20 cellular contexts compared by ENCODE assay signal in the genomic region with DNA sequence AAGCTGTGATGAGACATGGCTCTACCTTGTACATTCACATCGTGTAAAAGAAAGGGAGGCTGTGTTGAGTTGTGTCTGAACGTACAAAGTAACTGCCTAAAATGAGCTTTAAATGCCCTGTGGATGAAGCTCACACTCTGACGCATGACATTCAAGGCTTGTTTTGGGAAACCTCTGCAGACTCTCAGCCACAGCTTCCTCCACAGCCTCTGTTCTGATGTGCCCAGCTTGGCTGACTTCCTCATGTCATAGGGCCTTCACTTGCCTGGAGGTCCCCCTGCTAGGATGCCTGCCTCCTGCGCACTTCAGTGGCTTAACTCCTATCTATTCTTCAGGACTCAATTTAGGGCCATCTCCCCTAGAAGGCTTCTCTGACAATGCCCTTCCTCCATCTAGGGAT.
DNase-seq lines count a peak whose midpoint lies in the region; ATAC-seq and TF ChIP-seq lines count a peak whose summit lies in the region.
"Had no signal": no experiment of that assay in that cellular context is flagged by ENCODE, and none has a peak within 500 bp of the region (broad histone marks: within the 10 kb centered on the region; RNA-seq: fewer than 3 reads in every experiment).

No MANE protein-coding gene starts in this region.

- H3K4me1 ChIP-seq in heart left ventricle = peaks cover 0 to 55% (median 4%) of the 10 kb centered on the region in 12 donors
- peaks cover 8% of the 10 kb centered on the region for H3K4me1 ChIP-seq in left ventricle myocardium inferior
- H3K4me1 ChIP-seq: foreskin keratinocyte, Peyer's patch, psoas muscle had no signal

- H3K9me3 ChIP-seq in heart left ventricle (no peaks in the 10 kb centered on the region), left ventricle myocardium inferior (replicated peaks) (no peaks in the 10 kb centered on the region)
- H3K9me3 ChIP-seq: Peyer's patch, psoas muscle, SK-N-SH had no signal

- ATAC-seq in heart left ventricle (peak in 3 of 4 donors; percentile 35 to 74 (median 46)), HG03571 (IDR thresholded peaks at IDR 0.05; ENCODE audit: unreplicated experiment) (no peak)
- ATAC-seq: activated CD4-positive, CD25-positive, alpha-beta regulatory T cell treated with anti-CD3 and anti-CD28 coated beads, Interleukin-2, amount 50 U/mL, for 24 hours; activated CD8-positive, alpha-beta T cell treated with anti-CD3 and anti-CD28 coated beads, Interleukin-2, amount 10 ng/mL, durations not matched to agents 7 days and 5 days; activated T-cell treated with anti-CD3 and anti-CD28 coated beads, Interleukin-2, amount 50 U/mL, for 4 hours; foreskin keratinocyte; psoas muscle had no signal

- intact Hi-C loops in heart left ventricle (cut with DNase I) = no loop called here
- intact Hi-C loops in left ventricle myocardium inferior (cut with micrococcal nuclease) = no loop called here

- H3K27me3 ChIP-seq in heart left ventricle = no peaks in the 10 kb centered on the region
- no peaks in the 10 kb centered on the region for H3K27me3 ChIP-seq in left ventricle myocardium inferior (ENCODE audit: low read depth)
- H3K27me3 ChIP-seq: foreskin keratinocyte, Peyer's patch had no signal

- no peak for TF ChIP-seq CTCF in heart left ventricle (IDR thresholded peaks at IDR 0.05)
- TF ChIP-seq CTCF in left ventricle myocardium inferior (IDR thresholded peaks at IDR 0.05; ENCODE audit: borderline replicate concordance) = no peak
- no peak for TF ChIP-seq CTCF in foreskin fibroblast (IDR thresholded peaks at IDR 0.05; ENCODE audit: low read depth, low read length)

- H3K36me3 ChIP-seq in heart left ventricle (no peaks in the 10 kb centered on the region), left ventricle myocardium inferior (no peaks in the 10 kb centered on the region)
- H3K36me3 ChIP-seq: Peyer's patch had no signal

- H3K4me3 ChIP-seq in heart left ventricle (no peak overlapping the region), left ventricle myocardium inferior (no peak overlapping the region), foreskin fibroblast (ENCODE audit: low read depth in 1 of 2, low read length in 2 of 2) (no peak overlapping the region)
- H3K4me3 ChIP-seq: Peyer's patch, psoas muscle had no signal

- DNase-seq in heart left ventricle = peak in 3 of 5 donors; percentile 21 to 55 (median 31)
- DNase-seq in left ventricle myocardium inferior = no peak
- peak; percentile 58 for DNase-seq in UCSD-AML1 (lab: John Stamatoyannopoulos, UW; ENCODE audit: unreplicated experiment)
- DNase-seq in midbrain (lab: John Stamatoyannopoulos, UW) = peak; percentile 11
- no peak for DNase-seq in NCI-H82 treated with DMSO at 0.1 percent for 48 hours (lab: John Stamatoyannopoulos, UW; ENCODE audit: unreplicated experiment)
- DNase-seq in foreskin fibroblast = no peak
- no peak for DNase-seq in SHP77 treated with DMSO at 0.1 percent for 48 hours (lab: John Stamatoyannopoulos, UW)
- DNase-seq: activated CD8-positive, alpha-beta T cell treated with anti-CD3 and anti-CD28 coated beads, Interleukin-2, amount 10 ng/mL, durations not matched to agents 7 days and 5 days; activated naive CD4-positive, alpha-beta T cell treated with anti-CD3 and anti-CD28 coated beads, Interleukin-2, amount 10 ng/mL, durations not matched to agents 7 days and 5 days; activated T-cell treated with anti-CD3 and anti-CD28 coated beads, Interleukin-2, amount 50 U/mL, for 4 hours; foreskin keratinocyte; kidney glomerular epithelial cell; NCI-H774; psoas muscle; SK-N-SH; stimulated activated CD4-positive, alpha-beta T cell treated with anti-CD3 and anti-CD28 coated beads, Interleukin-4, amount 100 ng/mL, for 24 hours; T1000 had no signal

- 87 to 92% (median 88%) methylated on average over 4 of the region's 4 CpGs for WGBS in heart left ventricle, 4 donors

- H3K27ac ChIP-seq in heart left ventricle = peak overlapping the region in 1 of 12 donors; percentile 69
- no peak overlapping the region for H3K27ac ChIP-seq in left ventricle myocardium inferior (replicated peaks)
- H3K27ac ChIP-seq: foreskin keratinocyte, Peyer's patch, psoas muscle had no signal

- no peak for TF ChIP-seq POLR2A in heart left ventricle (IDR thresholded peaks at IDR 0.05)

Comparison
In these comparisons a context has a peak if more than half of its experiments do, and no peak if none do; other contexts are left out.
1. DNase-seq: peak in heart left ventricle (3 of 5), UCSD-AML1 (single experiment) and midbrain (single experiment); none in left ventricle myocardium inferior (single experiment), NCI-H82 treated with DMSO at 0.1 percent for 48 hours (single experiment), foreskin fibroblast (0 of 2) and SHP77 treated with DMSO at 0.1 percent for 48 hours (single experiment).